14 cellular contexts compared by ENCODE assay signal in genomic region chr9:12699529-12699928, GRCh38. TPM values are rescaled to one million over a fixed set of nuclear protein-coding genes. Genes with fewer than 3 reads are reported as not detected.
DNase-seq lines count a peak whose midpoint lies in the region; ATAC-seq, FAIRE-seq and TF ChIP-seq lines count a peak whose summit lies in the region.
"Had no signal": no experiment of that assay in that cellular context is flagged by ENCODE, and none has a peak within 500 bp of the region (broad histone marks: within the 10 kb centered on the region; RNA-seq: fewer than 3 reads in every experiment).

No MANE protein-coding gene starts in this region.

- H3K4me1 Mint-ChIP-seq in activated T-cell treated with anti-CD3 and anti-CD28 coated beads, Interleukin-2, amount 50 U/mL, for 4 hours (ENCODE audit: low read depth): no peaks in the 10 kb centered on the region
- H3K4me1 Mint-ChIP-seq in activated naive CD4-positive, alpha-beta T cell treated with anti-CD3 and anti-CD28 coated beads, Interleukin-2, amount 10 ng/mL, durations not matched to agents 7 days and 5 days: no peaks in the 10 kb centered on the region
- H3K4me1 Mint-ChIP-seq: activated CD4-positive, alpha-beta T cell treated with anti-CD3 and anti-CD28 coated beads for 36 hours had no signal

- no peak for FAIRE-seq in D721Med (lab: Jason Lieb, UNC)
- FAIRE-seq: endometrium, HepG2 had no signal

- in situ Hi-C loops in G401 (cut with HindIII; ENCODE audit: low sequenced_read_pairs): no loop called here

- H3K27ac Mint-ChIP-seq in activated naive CD4-positive, alpha-beta T cell treated with anti-CD3 and anti-CD28 coated beads, Interleukin-2, amount 10 ng/mL, durations not matched to agents 7 days and 5 days: no peak overlapping the region
- H3K27ac Mint-ChIP-seq: activated CD4-positive, alpha-beta T cell treated with anti-CD3 and anti-CD28 coated beads for 36 hours had no signal

- H3K27me3 Mint-ChIP-seq in activated T-cell treated with anti-CD3 and anti-CD28 coated beads, Interleukin-2, amount 50 U/mL, for 4 hours (ENCODE audit: low read depth): no peaks in the 10 kb centered on the region
- no peaks in the 10 kb centered on the region for H3K27me3 Mint-ChIP-seq in activated naive CD4-positive, alpha-beta T cell treated with anti-CD3 and anti-CD28 coated beads, Interleukin-2, amount 10 ng/mL, durations not matched to agents 7 days and 5 days
- H3K27me3 Mint-ChIP-seq: activated CD4-positive, alpha-beta T cell treated with anti-CD3 and anti-CD28 coated beads for 36 hours had no signal

- no peaks in the 10 kb centered on the region for H3K36me3 Mint-ChIP-seq in activated T-cell treated with anti-CD3 and anti-CD28 coated beads, Interleukin-2, amount 50 U/mL, for 4 hours (ENCODE audit: insufficient read depth)
- H3K36me3 Mint-ChIP-seq in activated naive CD4-positive, alpha-beta T cell treated with anti-CD3 and anti-CD28 coated beads, Interleukin-2, amount 10 ng/mL, durations not matched to agents 7 days and 5 days: no peaks in the 10 kb centered on the region

- DNase-seq in BE2C (no peak), NB4 (ENCODE audit: low read depth) (peak; percentile 12), choroid plexus epithelial cell (ENCODE audit: low read depth) (peak; percentile 69), lung microvascular endothelial cell (ENCODE audit: low read depth in 2 of 2) (peak; percentile 56 to 62), D721Med (ENCODE audit: insufficient read length, low spot score) (no peak), G401 (ENCODE audit: low spot score) (no peak)
- no peak for DNase-seq in activated T-cell treated with anti-CD3 and anti-CD28 coated beads, Interleukin-2, amount 50 U/mL, for 4 hours
- DNase-seq in activated naive CD4-positive, alpha-beta T cell treated with anti-CD3 and anti-CD28 coated beads, Interleukin-2, amount 10 ng/mL, durations not matched to agents 7 days and 5 days: no peak
- DNase-seq: activated CD4-positive, alpha-beta T cell treated with anti-CD3 and anti-CD28 coated beads for 36 hours; activated T-cell treated with anti-CD3 and anti-CD28 coated beads, Interleukin-2, amount 50 U/mL, for 48 hours; NCI-H2029 had no signal

- TF ChIP-seq CTCF in BE2C (IDR thresholded peaks at IDR 0.05; ENCODE audit: low read depth, low read length) (peak; percentile 54), NB4 (IDR thresholded peaks at IDR 0.05; ENCODE audit: low read depth, low read length) (peak; percentile 22), choroid plexus epithelial cell (conservative IDR thresholded peaks at IDR 0.05; ENCODE audit: low read depth, low read length) (peak; percentile 66), D721Med (IDR thresholded peaks at IDR 0.05; ENCODE audit: insufficient read depth, missing control alignments) (no peak)

- no peaks in the 10 kb centered on the region for H3K36me3 ChIP-seq in BE2C

- no peak overlapping the region for H3K4me3 Mint-ChIP-seq in activated T-cell treated with anti-CD3 and anti-CD28 coated beads, Interleukin-2, amount 50 U/mL, for 4 hours
- no peak overlapping the region for H3K4me3 Mint-ChIP-seq in activated naive CD4-positive, alpha-beta T cell treated with anti-CD3 and anti-CD28 coated beads, Interleukin-2, amount 10 ng/mL, durations not matched to agents 7 days and 5 days
- H3K4me3 Mint-ChIP-seq: activated CD4-positive, alpha-beta T cell treated with anti-CD3 and anti-CD28 coated beads for 36 hours had no signal

- ATAC-seq in activated T-cell treated with anti-CD3 and anti-CD28 coated beads, Interleukin-2, amount 50 U/mL, for 4 hours: no peak
- ATAC-seq: activated CD4-positive, alpha-beta T cell treated with anti-CD3 and anti-CD28 coated beads for 36 hours; HepG2 had no signal

- H3K4me3 ChIP-seq in BE2C (ENCODE audit: low read depth, low read length) (no peak overlapping the region), NB4 (ENCODE audit: low read depth, low read length) (no peak overlapping the region), choroid plexus epithelial cell (ENCODE audit: low read depth, low read length) (no peak overlapping the region)

- CTCF ChIA-PET in activated naive CD4-positive, alpha-beta T cell treated with anti-CD3 and anti-CD28 coated beads, Interleukin-2, amount 10 ng/mL, durations not matched to agents 7 days and 5 days (lab: Charles Lee): no interaction called here

- no peaks in the 10 kb centered on the region for H3K9me3 ChIP-seq in BE2C

- H3K9me3 Mint-ChIP-seq in activated T-cell treated with anti-CD3 and anti-CD28 coated beads, Interleukin-2, amount 50 U/mL, for 4 hours: peaks cover 11% of the 10 kb centered on the region
- peaks cover 2% of the 10 kb centered on the region for H3K9me3 Mint-ChIP-seq in activated naive CD4-positive, alpha-beta T cell treated with anti-CD3 and anti-CD28 coated beads, Interleukin-2, amount 10 ng/mL, durations not matched to agents 7 days and 5 days

- peaks cover 28% of the 10 kb centered on the region for H3K4me1 ChIP-seq in BE2C

- H3K27me3 ChIP-seq in BE2C: no peaks in the 10 kb centered on the region

- TF ChIP-seq POLR2A in NB4 (IDR thresholded peaks at IDR 0.05; ENCODE audit: extremely low read depth, insufficient read length): no peak

RNA-seq across cellular contexts. Expression of gene TYRP1, which starts 6.3 kb away (rescaled TPM):
- 0.54 TPM for polyA plus RNA-seq in BE2C (2012; ENCODE audit: insufficient read depth, insufficient read length, low read depth)
- total RNA-seq in lung microvascular endothelial cell: 2.0 and 2.2 TPM in 2 replicates
- total RNA-seq in activated T-cell treated with anti-CD3 and anti-CD28 coated beads, Interleukin-2, amount 50 U/mL, for 4 hours: not detected
- total RNA-seq in G401 (2014; rRNA removed; shearing (Covaris generic)): not detected in 2 replicates
- total RNA-seq: activated CD4-positive, alpha-beta T cell treated with anti-CD3 and anti-CD28 coated beads for 36 hours; HepG2; skeletal muscle tissue had no signal

Comparison
In these comparisons a context has a peak if more than half of its experiments do, and no peak if none do; other contexts are left out.
1. DNase-seq: peak in NB4 (single experiment), choroid plexus epithelial cell (single experiment) and lung microvascular endothelial cell (2 of 2); none in BE2C (single experiment), activated T-cell treated with anti-CD3 and anti-CD28 coated beads, Interleukin-2, amount 50 U/mL, for 4 hours (single experiment), D721Med (single experiment), activated naive CD4-positive, alpha-beta T cell treated with anti-CD3 and anti-CD28 coated beads, Interleukin-2, amount 10 ng/mL, durations not matched to agents 7 days and 5 days (single experiment) and G401 (single experiment).